Comparison of ENCODE assay signal across 17 cellular contexts in genomic region chr3:127371338-127371737, GRCh38.
"Had no signal": no experiment of that assay in that cellular context is flagged by ENCODE, and none has a peak within 500 bp of the region (broad histone marks: within the 10 kb centered on the region; RNA-seq: fewer than 3 reads in every experiment).

No MANE protein-coding gene starts in this region.

- H3K36me3 ChIP-seq: esophagus muscularis mucosa, gastrocnemius medialis, spleen, stomach, thoracic aorta, transverse colon had no signal

- H3K4me3 ChIP-seq: esophagus muscularis mucosa, gastrocnemius medialis, spleen, stomach, thoracic aorta, transverse colon had no signal

- H3K9me3 Mint-ChIP-seq: immature natural killer cell; natural killer cell treated with Interleukin-12 subunit alpha and Interleukin-12 subunit beta and Interleukin-15 and Interleukin-18, amount 100 ng/mL, for 72 hours had no signal

- DNase-seq: cerebellar nuclear complex; dermis blood vessel endothelial cell; effector CD4-positive, alpha-beta T cell; gastrocnemius medialis; immature natural killer cell; left colon; stimulated activated CD4-positive, alpha-beta T cell treated with anti-CD3 and anti-CD28 coated beads, Interleukin-15, amount 100 ng/mL, for 24 hours; stimulated activated CD4-positive, alpha-beta T cell treated with anti-CD3 and anti-CD28 coated beads, Interleukin-1b, Interleukin-23, amount 100 ng/mL, for 48 hours; stimulated activated CD4-positive, alpha-beta T cell treated with anti-CD3 and anti-CD28 coated beads, Interleukin-4, amount 100 ng/mL, for 4 hours; stimulated activated naive B cell treated with anti-CD40 and anti-IgM and Interleukin-4, amounts not matched to agents 10 μg/mL and 1 μg/mL and 100 μg/mL, for 72 hours; stomach; substantia nigra; transverse colon had no signal

- H3K4me1 ChIP-seq: esophagus muscularis mucosa, gastrocnemius medialis, spleen, stomach, transverse colon had no signal

- H3K27ac ChIP-seq: esophagus muscularis mucosa, gastrocnemius medialis, spleen, stomach, thoracic aorta, transverse colon had no signal

- H3K36me3 Mint-ChIP-seq: immature natural killer cell; natural killer cell treated with Interleukin-12 subunit alpha and Interleukin-12 subunit beta and Interleukin-15 and Interleukin-18, amount 100 ng/mL, for 72 hours; stimulated activated naive B cell treated with anti-CD40 and anti-IgM and Interleukin-4, amounts not matched to agents 10 μg/mL and 1 μg/mL and 100 μg/mL, for 72 hours had no signal

- H3K9me3 ChIP-seq: gastrocnemius medialis, thoracic aorta, transverse colon had no signal

- H3K4me1 Mint-ChIP-seq: immature natural killer cell; stimulated activated naive B cell treated with anti-CD40 and anti-IgM and Interleukin-4, amounts not matched to agents 10 μg/mL and 1 μg/mL and 100 μg/mL, for 72 hours had no signal

- H3K27me3 ChIP-seq: transverse colon had no signal

- H3K27ac Mint-ChIP-seq: immature natural killer cell; natural killer cell treated with Interleukin-12 subunit alpha and Interleukin-12 subunit beta and Interleukin-15 and Interleukin-18, amount 100 ng/mL, for 72 hours; stimulated activated naive B cell treated with anti-CD40 and anti-IgM and Interleukin-4, amounts not matched to agents 10 μg/mL and 1 μg/mL and 100 μg/mL, for 72 hours had no signal

- H3K4me3 Mint-ChIP-seq: immature natural killer cell; natural killer cell treated with Interleukin-12 subunit alpha and Interleukin-12 subunit beta and Interleukin-15 and Interleukin-18, amount 100 ng/mL, for 72 hours; stimulated activated naive B cell treated with anti-CD40 and anti-IgM and Interleukin-4, amounts not matched to agents 10 μg/mL and 1 μg/mL and 100 μg/mL, for 72 hours had no signal
